Comparison of ENCODE assay signal across 12 cellular contexts in the genomic region with DNA sequence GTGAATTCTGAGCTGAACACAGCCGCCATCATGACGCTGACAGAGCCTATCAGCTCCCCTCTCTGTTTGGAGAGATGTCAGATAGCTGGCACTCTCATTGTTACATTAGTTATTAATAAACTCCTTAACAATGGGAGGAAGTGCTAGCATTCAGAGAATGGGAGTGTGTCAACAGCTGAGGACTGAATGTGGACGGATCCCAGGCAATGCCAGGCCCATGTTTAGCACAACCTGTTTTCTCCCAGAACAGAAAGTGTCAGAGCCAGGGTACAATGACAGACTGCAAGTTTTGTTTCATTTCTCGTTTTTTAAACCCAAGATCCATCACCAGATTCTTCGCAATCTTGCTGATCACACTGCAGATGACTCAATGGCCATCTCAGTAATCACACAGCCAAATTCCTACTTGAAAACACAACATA.
A peak's percentile ranks its signal among the peaks of the same experiment; 100 is the strongest.
DNase-seq lines count a peak whose midpoint lies in the region; ATAC-seq, FAIRE-seq and TF ChIP-seq lines count a peak whose summit lies in the region.
"Had no signal": no experiment of that assay in that cellular context is flagged by ENCODE, and none has a peak within 500 bp of the region (broad histone marks: within the 10 kb centered on the region; RNA-seq: fewer than 3 reads in every experiment).

No MANE protein-coding gene starts in this region.

- no peak for TF ChIP-seq RAD21 in GM12878 (IDR thresholded peaks at IDR 0.05; ENCODE audit: insufficient read depth, low read depth, low read length)

- no peaks in the 10 kb centered on the region for H3K36me3 Mint-ChIP-seq in CD4-positive, alpha-beta T cell (ENCODE audit: low read depth)

- H3K27me3 Mint-ChIP-seq in CD4-positive, alpha-beta T cell = no peaks in the 10 kb centered on the region
- H3K27me3 Mint-ChIP-seq: IgD-negative memory B cell had no signal

- intact Hi-C loops in GM12878 (cut with micrococcal nuclease; ENCODE audit: unreplicated experiment) = no loop called here
- intact Hi-C loops in CD4-positive, alpha-beta T cell (cut with DNase I, micrococcal nuclease) = no loop called here

- no peak overlapping the region for H3K4me3 Mint-ChIP-seq in CD4-positive, alpha-beta T cell
- H3K4me3 Mint-ChIP-seq: activated T-cell treated with anti-CD3 and anti-CD28 coated beads, Interleukin-2, amount 50 U/mL, for 24 hours; IgD-negative memory B cell had no signal

- SMC1A ChIA-PET in GM12878 (lab: Charles Lee; ENCODE audit: uncharacterized antibody, unreplicated experiment) = interaction anchor here (0.6 to 2.6 kb wide), 5 partner anchors 11 to 108 kb away, joined by 3 to 14 read pairs (median 4); no protein-coding TSS in a partner anchor

- peak; percentile 61 for DNase-seq in DMS53 (lab: John Stamatoyannopoulos, UW)
- DNase-seq in GM12878 (ENCODE audit: low read depth, low spot score) = no peak
- peak; percentile 31 to 59 for DNase-seq in cardiac muscle cell (ENCODE audit: low read depth in 1 of 2, low spot score in 1 of 2)
- DNase-seq in CD4-positive, alpha-beta T cell = no peak
- no peak for DNase-seq in stimulated activated naive CD4-positive, alpha-beta T cell treated with Interleukin-2 at 50 U/mL for 16 hours (lab: John Stamatoyannopoulos, UW)
- DNase-seq in COR-L47 (lab: John Stamatoyannopoulos, UW) = no peak
- DNase-seq: activated T-cell treated with anti-CD3 and anti-CD28 coated beads, Interleukin-2, amount 50 U/mL, for 24 hours; colonic mucosa; NCI-H526 treated with DMSO at 0.1 percent for 48 hours had no signal

- no peaks in the 10 kb centered on the region for H3K9me3 Mint-ChIP-seq in CD4-positive, alpha-beta T cell
- H3K9me3 Mint-ChIP-seq: activated T-cell treated with anti-CD3 and anti-CD28 coated beads, Interleukin-2, amount 50 U/mL, for 24 hours; IgD-negative memory B cell had no signal

- no peaks in the 10 kb centered on the region for H3K4me1 Mint-ChIP-seq in CD4-positive, alpha-beta T cell (ENCODE audit: low read depth)

- no peak overlapping the region for H2AFZ ChIP-seq in GM12878 (ENCODE audit: control insufficient read depth, low read depth, low read length)

- POLR2A ChIA-PET in GM12878 (lab: Charles Lee) = interaction anchor here (0.5 to 1.6 kb wide), 4 partner anchors 12 to 134 kb away, joined by 3 to 7 read pairs (median 4); no protein-coding TSS in a partner anchor
- POLR2A ChIA-PET in CD4-positive, alpha-beta T cell (lab: Charles Lee) = no interaction called here

- H3K27ac ChIP-seq in GM12878 (ENCODE audit: control insufficient read depth, insufficient read depth) (peak overlapping the region; percentile 49), cardiac muscle cell (peak overlapping the region; percentile 67), rectal smooth muscle tissue (ENCODE audit: low read depth, low read length) (peak overlapping the region; percentile 89)
- no peak overlapping the region for H3K27ac ChIP-seq in CD4-positive, alpha-beta T cell (ENCODE audit: low read depth, low read length)
- H3K27ac ChIP-seq: colonic mucosa had no signal

- no peak for TF ChIP-seq CTCF in GM12878 (IDR thresholded peaks at IDR 0.05 in 2 of 3, conservative IDR thresholded peaks at IDR 0.05 in 1 of 3; ENCODE audit: control insufficient read depth in 2 of 3, extremely low read depth in 1 of 3, insufficient read depth in 1 of 3, low read depth in 3 of 3, low read length in 3 of 3)
- no peak for TF ChIP-seq CTCF in cardiac muscle cell (IDR thresholded peaks at IDR 0.05; ENCODE audit: low read depth, low read length)
- no peak for TF ChIP-seq CTCF in CD4-positive, alpha-beta T cell (IDR thresholded peaks at IDR 0.05)

- H3K27ac Mint-ChIP-seq in CD4-positive, alpha-beta T cell = no peak overlapping the region
- H3K27ac Mint-ChIP-seq: activated T-cell treated with anti-CD3 and anti-CD28 coated beads, Interleukin-2, amount 50 U/mL, for 24 hours; IgD-negative memory B cell had no signal

- TF ChIP-seq POLR2A in GM12878 (IDR thresholded peaks at IDR 0.05; ENCODE audit: low read depth, low read length) = no peak; the same call in 1 of the 2 replicates

- H3K4me3 ChIP-seq in GM12878 = no peak overlapping the region
- no peak overlapping the region for H3K4me3 ChIP-seq in cardiac muscle cell
- no peak overlapping the region for H3K4me3 ChIP-seq in rectal smooth muscle tissue (ENCODE audit: low read length)
- H3K4me3 ChIP-seq: colonic mucosa had no signal

- CTCF ChIA-PET in GM12878 (lab: Yijun Ruan, JAX) = interaction anchor here (1.2 kb wide), 1 partner anchor 27 kb away, joined by 3 read pairs; no protein-coding TSS in a partner anchor
- CTCF ChIA-PET in CD4-positive, alpha-beta T cell (lab: Charles Lee) = interaction anchor here (1.2 kb wide), 1 partner anchor 9 kb away, joined by 3 read pairs; no protein-coding TSS in a partner anchor

- H4K20me1 ChIP-seq in GM12878 (ENCODE audit: control insufficient read depth, insufficient read depth) = no peaks in the 10 kb centered on the region

- TF ChIP-seq EP300 in GM12878 (IDR thresholded peaks at IDR 0.05; ENCODE audit: borderline replicate concordance in 1 of 2, control insufficient read depth in 1 of 2, low read depth in 2 of 2, low read length in 2 of 2) = no peak

- no TSS peak for BruUV-seq in GM12878 (replicated peaks; lab: Mats Ljungman, UMichigan)

- in situ Hi-C loops in GM12878 (cut with MboI) = no loop called here

- peak; percentile 31 for FAIRE-seq in GM12878 (lab: Jason Lieb, UNC)

- ATAC-seq in GM12878 = peak; percentile 70
- ATAC-seq in CD4-positive, alpha-beta T cell (ENCODE audit: poor library complexity) = no peak
- ATAC-seq in HG03175 (IDR thresholded peaks at IDR 0.05; ENCODE audit: unreplicated experiment) = no peak

- no peaks in the 10 kb centered on the region for H3K9me3 ChIP-seq in GM12878 (replicated peaks; ENCODE audit: control insufficient read depth, insufficient read depth, low read length)
- no peaks in the 10 kb centered on the region for H3K9me3 ChIP-seq in cardiac muscle cell (ENCODE audit: low read depth)
- no peaks in the 10 kb centered on the region for H3K9me3 ChIP-seq in CD4-positive, alpha-beta T cell (ENCODE audit: control insufficient read depth, low read length)
- H3K9me3 ChIP-seq: colonic mucosa had no signal

- 48% methylated on average over 5 of the region's 5 CpGs for WGBS in GM12878 (ENCODE audit: insufficient coverage, insufficient replicate concordance, low lambda C conversion rate, missing lambda C conversion rate)

- no peak overlapping the region for H3K9ac ChIP-seq in GM12878 (ENCODE audit: control insufficient read depth, insufficient read depth, low read length)
- no peak overlapping the region for H3K9ac ChIP-seq in rectal smooth muscle tissue (ENCODE audit: low read length)

- H3K4me1 ChIP-seq in GM12878 (ENCODE audit: control insufficient read depth, insufficient read depth, low read length) = peaks cover 20% of the 10 kb centered on the region
- no peaks in the 10 kb centered on the region for H3K4me1 ChIP-seq in cardiac muscle cell (ENCODE audit: low read depth)
- peaks cover 32% of the 10 kb centered on the region for H3K4me1 ChIP-seq in rectal smooth muscle tissue (ENCODE audit: control insufficient read depth, insufficient read depth, low read length)
- H3K4me1 ChIP-seq: colonic mucosa had no signal

- H3K79me2 ChIP-seq in GM12878 (ENCODE audit: control insufficient read depth, insufficient read depth, low read length) = peaks cover 6% of the 10 kb centered on the region

- H3K27me3 ChIP-seq in GM12878 (replicated peaks in 1 of 2; ENCODE audit: control insufficient read depth in 2 of 2, insufficient read depth in 2 of 2, low read length in 1 of 2) (no peaks in the 10 kb centered on the region), cardiac muscle cell (no peaks in the 10 kb centered on the region), rectal smooth muscle tissue (ENCODE audit: control insufficient read depth, insufficient read depth, low read length) (no peaks in the 10 kb centered on the region)
- no peaks in the 10 kb centered on the region for H3K27me3 ChIP-seq in CD4-positive, alpha-beta T cell (ENCODE audit: control insufficient read depth, insufficient read depth, low read length)
- H3K27me3 ChIP-seq: colonic mucosa had no signal

- H3K4me2 ChIP-seq in GM12878 (ENCODE audit: control insufficient read depth, insufficient read depth) = peak overlapping the region; percentile 31; the same call in 1 of the 2 replicates

- H3K36me3 ChIP-seq in GM12878 (ENCODE audit: control insufficient read depth in 2 of 2, insufficient read depth in 2 of 2, low read length in 1 of 2) (peaks cover 9 to 29% of the 10 kb centered on the region in 2 experiments; a peak in 3 of 4 replicates), cardiac muscle cell (no peaks in the 10 kb centered on the region), rectal smooth muscle tissue (ENCODE audit: control insufficient read depth, insufficient read depth, low read length) (peaks cover 6% of the 10 kb centered on the region)
- H3K36me3 ChIP-seq: colonic mucosa had no signal

- RAD21 ChIA-PET in GM12878 (lab: Charles Lee; ENCODE audit: unreplicated experiment) = interaction anchor here (0.9 to 1.8 kb wide), 4 partner anchors 19 to 91 kb away, joined by 3 to 6 read pairs (median 4); no protein-coding TSS in a partner anchor

TF ChIP-seq in GM12878, 131 proteins besides CTCF, POLR2A, EP300 and RAD21 (continues in another document):
- TF ChIP-seq RUNX3 (IDR thresholded peaks at IDR 0.05; ENCODE audit: low read length) (no peak), SPI1 (IDR thresholded peaks at IDR 0.05; ENCODE audit: borderline replicate concordance, insufficient read depth, low read depth, low read length) (peak; percentile 79), SRF (IDR thresholded peaks at IDR 0.05; ENCODE audit: low read depth in 2 of 2, low read length in 2 of 2) (peak; percentile 20 to 70; a peak in 1 of 4 replicates)

Comparison
In these comparisons a context has a peak if more than half of its experiments do, and no peak if none do; other contexts are left out.
1. DNase-seq: peak in DMS53 (single experiment) and cardiac muscle cell (2 of 2); none in GM12878 (single experiment), CD4-positive, alpha-beta T cell (0 of 10), stimulated activated naive CD4-positive, alpha-beta T cell treated with Interleukin-2 at 50 U/mL for 16 hours (single experiment) and COR-L47 (single experiment).